Comparison of ENCODE assay signal across 7 cellular contexts in the genomic region with DNA sequence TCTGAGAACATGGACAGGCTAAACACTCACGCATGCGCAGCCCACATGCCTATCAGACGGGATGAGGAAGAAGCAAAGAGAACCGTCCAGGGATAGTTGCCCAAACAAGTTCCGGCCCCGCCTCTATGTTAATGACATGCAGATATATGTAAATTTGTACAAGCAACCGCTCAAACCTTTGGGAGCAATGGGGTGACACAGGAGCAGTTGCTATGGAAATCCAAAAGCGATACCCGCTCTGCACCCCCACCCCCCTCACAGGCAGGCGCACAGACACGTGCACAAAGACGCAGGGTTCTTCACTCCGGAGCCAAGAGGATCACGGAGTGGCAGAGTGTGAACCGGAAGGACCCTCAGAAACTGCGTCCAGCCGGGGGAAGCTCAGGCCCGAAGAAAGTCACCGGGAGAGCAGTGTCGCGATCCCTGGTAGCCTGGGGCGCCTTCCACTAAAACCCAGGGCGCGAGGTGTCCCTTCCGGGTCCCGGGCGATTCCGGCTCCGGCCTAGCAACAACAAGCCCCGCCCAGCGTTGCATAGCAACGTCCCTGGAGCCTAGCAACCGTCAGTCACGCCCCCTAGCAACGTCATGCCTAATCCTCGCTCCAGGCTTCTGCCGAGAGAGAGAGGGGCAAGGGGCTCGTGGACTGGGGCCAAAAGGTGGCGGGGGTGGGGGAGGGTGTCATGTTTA. TPM values are rescaled to one million over a fixed set of nuclear protein-coding genes. Genes with fewer than 3 reads are reported as not detected.
DNase-seq lines count a peak whose midpoint lies in the region; ATAC-seq and TF ChIP-seq lines count a peak whose summit lies in the region.

No MANE protein-coding gene starts in this region.

- DNase-seq in NCI-H2171 treated with DMSO at 0.1 percent for 48 hours (lab: John Stamatoyannopoulos, UW) = peak; percentile 91
- DNase-seq in WTC11 (ENCODE audit: low spot score) = peak; percentile 97
- peak; percentile 93 for DNase-seq in cardiac fibroblast (ENCODE audit: low read depth in 2 of 2)
- peak; percentile 93 for DNase-seq in inferior parietal cortex (ENCODE audit: extremely low spot score)
- DNase-seq in smooth muscle cell of the brain vasculature (ENCODE audit: low read depth, low spot score) = peak; percentile 45

- POLR2A ChIA-PET in WTC11 (lab: Charles Lee) = interaction anchor here (1.1 to 1.5 kb wide), 4 partner anchors 25 to 73 kb away, joined by 4 to 13 read pairs (median 6); no protein-coding TSS in a partner anchor

- H3K4me3 ChIP-seq in cardiac fibroblast (replicated peaks in 1 of 2; ENCODE audit: low read depth in 2 of 2, low read length in 2 of 2) = peak overlapping the region; percentile 69 to 74

- peak overlapping the region; percentile 93 for H3K27ac Mint-ChIP-seq in WTC11

- CTCF ChIA-PET in WTC11 (lab: Charles Lee) = interaction anchor here (0.6 to 4.7 kb wide), 69 partner anchors 10 to 486 kb away, joined by 3 to 282 read pairs (median 8); partner anchors contain the start of genes ADGRB2, COL16A1, PEF1 and PTP4A2

- H3K9me3 Mint-ChIP-seq in WTC11 = no peaks in the 10 kb centered on the region

- peak overlapping the region; percentile 83 for H3K4me3 Mint-ChIP-seq in WTC11

- no peaks in the 10 kb centered on the region for H3K27me3 Mint-ChIP-seq in WTC11 (ENCODE audit: low read depth)

- H3K4me1 Mint-ChIP-seq in WTC11 = peaks cover 12% of the 10 kb centered on the region

- ATAC-seq in GM18498 (IDR thresholded peaks at IDR 0.05; ENCODE audit: unreplicated experiment) = peak; percentile 80
- ATAC-seq in HG02885 (IDR thresholded peaks at IDR 0.05; ENCODE audit: poor library complexity, unreplicated experiment) = peak; percentile 70
- ATAC-seq in WTC11 = peak; percentile 67

- no peaks in the 10 kb centered on the region for H3K36me3 Mint-ChIP-seq in WTC11

- TF ChIP-seq CTCF in WTC11 (IDR thresholded peaks at IDR 0.05) (no peak), cardiac fibroblast (IDR thresholded peaks at IDR 0.05; ENCODE audit: low read depth, low read length) (no peak)

TF ChIP-seq in WTC11, 78 proteins besides CTCF, POLR2A, EP300 and RAD21:
- no peak for TF ChIP-seq ZNF317 (CRISPR knock-in tag; IDR thresholded peaks at IDR 0.05; ENCODE audit: borderline replicate concordance, low read depth)
- TF ChIP-seq GTF2I (CRISPR knock-in tag; conservative IDR thresholded peaks at IDR 0.05) = no peak
- no peak for TF ChIP-seq GABPB1 (CRISPR knock-in tag; IDR thresholded peaks at IDR 0.05)
- TF ChIP-seq ARID4B (CRISPR knock-in tag; IDR thresholded peaks at IDR 0.05; ENCODE audit: borderline replicate concordance) = peak; percentile 53; the same call in 1 of the 2 replicates
- TF ChIP-seq IRF2 (CRISPR knock-in tag; IDR thresholded peaks at IDR 0.05; ENCODE audit: borderline replicate concordance, low read depth) = no peak
- no peak for TF ChIP-seq MXD4 (CRISPR knock-in tag; IDR thresholded peaks at IDR 0.05; ENCODE audit: borderline replicate concordance)
- peak; percentile 37; the same call in 1 of the 2 replicates for TF ChIP-seq ZNF232 (CRISPR knock-in tag; IDR thresholded peaks at IDR 0.05)
- TF ChIP-seq ZNF281 (CRISPR knock-in tag; IDR thresholded peaks at IDR 0.05) = no peak
- TF ChIP-seq MAX (CRISPR knock-in tag; IDR thresholded peaks at IDR 0.05) = peak; percentile 77; the same call in 1 of the 2 replicates
- TF ChIP-seq FOXK1 (CRISPR knock-in tag; IDR thresholded peaks at IDR 0.05) = 0 out of 2 replicates have a peak, but pooled peaks have one; percentile 51
- TF ChIP-seq RORB (CRISPR knock-in tag; IDR thresholded peaks at IDR 0.05) = no peak
- TF ChIP-seq CBFB (CRISPR knock-in tag; IDR thresholded peaks at IDR 0.05; ENCODE audit: low read depth) = no peak
- TF ChIP-seq SP1 (CRISPR knock-in tag; conservative IDR thresholded peaks at IDR 0.05) = peak; percentile 39; the same call in 1 of the 2 replicates
- TF ChIP-seq SMAD3 (CRISPR knock-in tag; IDR thresholded peaks at IDR 0.05; ENCODE audit: borderline replicate concordance) = peak; percentile 76
- no peak for TF ChIP-seq RELA (CRISPR knock-in tag; IDR thresholded peaks at IDR 0.05; ENCODE audit: borderline replicate concordance)
- TF ChIP-seq NR1H2 (CRISPR knock-in tag; IDR thresholded peaks at IDR 0.05) = no peak
TF ChIP-seq in WTC11: peak in this region for 6.

RNA-seq across cellular contexts. Expression of gene ADGRB2, which starts 24.1 kb away (rescaled TPM):
- total RNA-seq in WTC11 (2021) = 29.6 to 39.3 TPM (median 30.1 TPM) in 3 replicates

RNA-seq across cellular contexts. Expression of gene SPOCD1, which starts 27.5 kb away (rescaled TPM):
- total RNA-seq in WTC11 (2021) = 3.0 to 4.9 TPM (median 3.7 TPM) in 3 replicates

Comparison
In these comparisons a context has a peak if more than half of its experiments do, and no peak if none do; other contexts are left out.
1. Peak in every context shown above with its lines: DNase-seq, ATAC-seq and H3K4me3 ChIP-seq.
2. DNase-seq: peak in every context shown above with its lines; median percentile 97 in WTC11; 93 in cardiac fibroblast; 93 in inferior parietal cortex; 91 in NCI-H2171 treated with DMSO at 0.1 percent for 48 hours; 45 in smooth muscle cell of the brain vasculature.